ENCODE assay signal across 1 cellular context in the genomic region with DNA sequence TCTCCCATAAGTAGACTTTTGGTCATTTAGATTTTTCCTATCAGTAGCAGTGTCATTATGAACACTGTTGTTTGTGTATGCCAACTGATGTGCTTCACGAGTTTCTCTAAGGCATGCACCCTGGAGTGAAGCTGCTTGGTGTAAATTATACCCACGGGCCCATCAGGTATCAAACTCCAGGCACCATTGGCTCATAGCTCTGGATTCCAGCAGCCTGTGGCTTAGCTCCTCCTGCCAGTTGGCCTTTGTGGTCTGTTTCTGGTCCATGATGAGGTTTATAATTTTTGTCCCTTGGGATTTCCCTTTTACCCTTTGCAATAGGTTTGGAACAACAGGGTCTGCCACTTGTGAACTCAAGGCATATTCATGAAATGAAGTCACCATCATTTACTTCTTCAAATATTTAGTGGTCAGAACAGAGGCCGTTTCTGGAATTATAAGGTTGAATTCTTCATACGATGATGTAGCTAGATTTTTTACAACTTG.
TF ChIP-seq lines count a peak whose summit lies in the region.

No MANE protein-coding gene starts in this region.

TF ChIP-seq in HEK293, 187 proteins besides CTCF, POLR2A, EP300 and RAD21 (continued from another document):
- TF ChIP-seq, protein P1, sequence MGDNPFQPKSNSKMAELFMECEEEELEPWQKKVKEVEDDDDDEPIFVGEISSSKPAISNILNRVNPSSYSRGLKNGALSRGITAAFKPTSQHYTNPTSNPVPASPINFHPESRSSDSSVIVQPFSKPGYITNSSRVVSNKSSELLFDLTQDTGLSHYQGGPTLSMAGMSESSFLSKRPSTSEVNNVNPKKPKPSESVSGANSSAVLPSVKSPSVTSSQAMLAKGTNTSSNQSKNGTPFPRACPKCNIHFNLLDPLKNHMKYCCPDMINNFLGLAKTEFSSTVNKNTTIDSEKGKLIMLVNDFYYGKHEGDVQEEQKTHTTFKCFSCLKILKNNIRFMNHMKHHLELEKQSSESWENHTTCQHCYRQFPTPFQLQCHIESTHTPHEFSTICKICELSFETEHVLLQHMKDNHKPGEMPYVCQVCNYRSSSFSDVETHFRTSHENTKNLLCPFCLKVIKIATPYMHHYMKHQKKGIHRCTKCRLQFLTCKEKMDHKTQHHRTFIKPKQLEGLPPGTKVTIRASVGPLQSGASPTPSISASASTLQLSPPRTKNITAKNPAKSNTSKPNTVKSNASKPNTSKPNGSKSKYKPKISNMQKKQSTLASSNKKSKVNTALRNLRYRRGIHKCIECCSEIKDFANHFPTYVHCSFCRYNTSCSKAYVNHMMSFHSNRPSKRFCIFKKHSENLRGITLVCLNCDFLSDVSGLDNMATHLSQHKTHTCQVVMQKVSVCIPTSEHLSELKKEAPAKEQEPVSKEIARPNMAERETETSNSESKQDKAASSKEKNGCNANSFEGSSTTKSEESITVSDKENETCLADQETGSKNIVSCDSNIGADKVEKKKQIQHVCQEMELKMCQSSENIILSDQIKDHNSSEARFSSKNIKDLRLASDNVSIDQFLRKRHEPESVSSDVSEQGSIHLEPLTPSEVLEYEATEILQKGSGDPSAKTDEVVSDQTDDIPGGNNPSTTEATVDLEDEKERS (tag by site-specific recombination; IDR thresholded peaks at IDR 0.05), result no peak
- TF ChIP-seq ZNF354C (tag by site-specific recombination; IDR thresholded peaks at IDR 0.05; ENCODE audit: borderline replicate concordance, low read depth), result no peak
- TF ChIP-seq, protein P2, sequence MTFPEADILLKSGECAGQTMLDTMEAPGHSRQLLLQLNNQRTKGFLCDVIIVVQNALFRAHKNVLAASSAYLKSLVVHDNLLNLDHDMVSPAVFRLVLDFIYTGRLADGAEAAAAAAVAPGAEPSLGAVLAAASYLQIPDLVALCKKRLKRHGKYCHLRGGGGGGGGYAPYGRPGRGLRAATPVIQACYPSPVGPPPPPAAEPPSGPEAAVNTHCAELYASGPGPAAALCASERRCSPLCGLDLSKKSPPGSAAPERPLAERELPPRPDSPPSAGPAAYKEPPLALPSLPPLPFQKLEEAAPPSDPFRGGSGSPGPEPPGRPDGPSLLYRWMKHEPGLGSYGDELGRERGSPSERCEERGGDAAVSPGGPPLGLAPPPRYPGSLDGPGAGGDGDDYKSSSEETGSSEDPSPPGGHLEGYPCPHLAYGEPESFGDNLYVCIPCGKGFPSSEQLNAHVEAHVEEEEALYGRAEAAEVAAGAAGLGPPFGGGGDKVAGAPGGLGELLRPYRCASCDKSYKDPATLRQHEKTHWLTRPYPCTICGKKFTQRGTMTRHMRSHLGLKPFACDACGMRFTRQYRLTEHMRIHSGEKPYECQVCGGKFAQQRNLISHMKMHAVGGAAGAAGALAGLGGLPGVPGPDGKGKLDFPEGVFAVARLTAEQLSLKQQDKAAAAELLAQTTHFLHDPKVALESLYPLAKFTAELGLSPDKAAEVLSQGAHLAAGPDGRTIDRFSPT (tag by site-specific recombination; IDR thresholded peaks at IDR 0.05), result no peak
- TF ChIP-seq ZNF394 (tag by site-specific recombination; IDR thresholded peaks at IDR 0.05; ENCODE audit: borderline replicate concordance), result peak; percentile 60
